In the genomic region with DNA sequence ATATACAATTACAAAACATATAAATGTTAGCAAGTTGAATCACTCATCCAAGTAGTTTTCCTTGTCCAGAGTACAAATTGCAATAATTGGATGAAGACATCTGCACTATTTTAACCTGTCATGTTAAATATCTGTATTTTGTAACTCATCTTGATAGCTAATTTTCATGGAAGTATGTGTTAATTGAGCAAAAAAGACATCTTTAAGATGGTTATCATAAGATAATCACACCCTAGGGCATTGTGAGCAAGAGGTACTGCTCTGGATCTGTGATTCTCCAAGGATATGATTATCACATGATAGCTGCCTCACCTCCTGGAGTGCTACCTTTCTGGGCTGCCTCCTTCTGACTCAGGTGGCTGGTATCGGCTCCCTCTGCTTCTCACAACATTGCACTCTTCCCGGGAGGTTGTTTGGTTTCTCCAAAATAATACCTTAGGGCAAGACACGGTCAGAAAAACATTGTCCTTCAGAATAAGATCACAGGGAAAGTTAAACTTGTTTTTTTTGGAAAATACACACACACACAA, we compare ENCODE assay signal across 18 cellular contexts.
"Had no signal": no experiment of that assay in that cellular context is flagged by ENCODE, and none has a peak within 500 bp of the region (broad histone marks: within the 10 kb centered on the region; RNA-seq: fewer than 3 reads in every experiment).

No MANE protein-coding gene starts in this region.

- H3K36me3 ChIP-seq: colonic mucosa, esophagus squamous epithelium, neural progenitor cell had no signal

- H2AFZ ChIP-seq: neural progenitor cell had no signal

- DNase-seq: activated CD4-positive, alpha-beta T cell treated with anti-CD3 and anti-CD28 coated beads for 48 hours; activated CD4-positive, CD25-positive, alpha-beta regulatory T cell; activated CD8-positive, alpha-beta T cell treated with anti-CD3 and anti-CD28 coated beads for 36 hours; activated naive CD4-positive, alpha-beta T cell; activated naive CD8-positive, alpha-beta T cell treated with anti-CD3 and anti-CD28 coated beads, Interleukin-2, amount 10 ng/mL, durations not matched to agents 7 days and 5 days; activated T-cell treated with anti-CD3 and anti-CD28 coated beads, Interleukin-2, amount 50 U/mL, for 1 hour; anterior cingulate cortex; colonic mucosa; esophagus squamous epithelium; mucosa of descending colon; naive B cell; stimulated activated CD8-positive, alpha-beta memory T cell treated with anti-CD3 and anti-CD28 coated beads, Interleukin-4, amount 100 ng/mL, for 48 hours; stimulated activated naive CD4-positive, alpha-beta T cell; T-helper 1 cell; T-helper 9 cell had no signal

- FAIRE-seq: endometrium, islet of Langerhans had no signal

- H3K9ac ChIP-seq: neural progenitor cell had no signal

- H3K27me3 ChIP-seq: colonic mucosa, esophagus squamous epithelium, neural progenitor cell had no signal

- H3K4me1 ChIP-seq: colonic mucosa, esophagus squamous epithelium, neural progenitor cell had no signal

- H3K9me3 ChIP-seq: colonic mucosa, esophagus squamous epithelium, mucosa of descending colon had no signal

- H3K27ac ChIP-seq: colonic mucosa, esophagus squamous epithelium, neural progenitor cell had no signal

- H3K4me2 ChIP-seq: neural progenitor cell had no signal

- H3K4me3 ChIP-seq: colonic mucosa, esophagus squamous epithelium, mucosa of descending colon, neural progenitor cell had no signal
